1 cellular context compared by ENCODE assay signal in the genomic region with DNA sequence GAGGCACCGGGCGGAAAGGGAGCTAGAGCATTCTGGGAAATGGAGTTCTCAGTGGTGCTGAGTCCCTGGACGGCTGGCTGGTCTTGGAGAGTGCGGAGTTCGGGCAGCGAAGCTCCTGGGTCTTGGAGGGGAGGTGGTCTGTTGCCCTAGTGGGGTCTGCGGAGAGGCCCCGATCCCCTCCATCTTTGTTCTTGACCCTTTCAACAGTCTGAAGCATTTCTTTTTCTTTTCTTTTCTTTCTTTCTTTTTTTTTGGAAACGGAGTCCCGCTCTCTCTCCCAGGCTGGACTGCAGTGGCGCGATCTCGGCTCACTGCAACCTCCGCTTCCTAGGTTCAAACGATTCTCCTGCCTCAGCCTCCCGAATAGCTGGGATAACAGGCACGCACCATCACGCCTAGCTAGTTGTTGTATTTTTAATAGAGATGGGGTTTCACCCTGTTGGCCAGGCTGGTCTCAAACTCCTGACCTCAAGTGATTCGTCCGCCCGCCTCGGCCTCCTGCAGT.
TF ChIP-seq lines count a peak whose summit lies in the region.

No MANE protein-coding gene starts in this region.

TF ChIP-seq in endothelial cell of umbilical vein, 7 proteins besides CTCF, POLR2A, EP300 and RAD21:
- no peak for TF ChIP-seq EZH2 (IDR thresholded peaks at IDR 0.05; ENCODE audit: borderline replicate concordance, low read depth, low read length, severe bottlenecking)
